10 cellular contexts compared by ENCODE assay signal in the genomic region with DNA sequence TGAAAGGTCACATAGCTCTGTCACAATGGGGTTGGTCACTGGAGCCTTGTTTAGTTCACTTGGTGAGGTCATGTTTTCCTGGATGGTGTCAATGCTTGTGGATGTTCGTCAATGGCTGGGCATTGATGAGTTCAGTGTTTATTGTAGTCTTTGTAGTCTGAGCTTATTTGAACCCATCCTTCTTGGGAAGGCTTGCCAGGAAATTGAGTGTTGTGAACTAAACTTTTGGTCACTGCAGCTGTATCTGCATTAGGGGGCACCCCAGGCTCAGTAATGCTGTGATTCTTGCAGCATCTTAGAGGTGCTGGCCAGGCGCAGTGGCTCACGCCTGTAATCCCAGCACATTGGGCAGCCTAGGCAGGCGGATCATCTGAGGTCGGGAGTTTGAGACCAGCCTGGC. TPM values are rescaled to one million over a fixed set of nuclear protein-coding genes. Genes with fewer than 3 reads are reported as not detected.
DNase-seq lines count a peak whose midpoint lies in the region; ATAC-seq and TF ChIP-seq lines count a peak whose summit lies in the region.
"Had no signal": no experiment of that assay in that cellular context is flagged by ENCODE, and none has a peak within 500 bp of the region (broad histone marks: within the 10 kb centered on the region; RNA-seq: fewer than 3 reads in every experiment).

No MANE protein-coding gene starts in this region.

- H3K36me3 ChIP-seq in PC-3 (ENCODE audit: low read depth, low read length) = no peaks in the 10 kb centered on the region
- H3K36me3 ChIP-seq in neural cell (ENCODE audit: insufficient read depth, low read length) = no peaks in the 10 kb centered on the region

- no peaks in the 10 kb centered on the region for H3K79me2 ChIP-seq in H9 (ENCODE audit: insufficient read depth, low read length)
- no peaks in the 10 kb centered on the region for H3K79me2 ChIP-seq in PC-3 (ENCODE audit: low read length)
- H3K79me2 ChIP-seq in neural cell (replicated peaks; ENCODE audit: insufficient read depth, low read length) = no peaks in the 10 kb centered on the region

- peaks cover 37% of the 10 kb centered on the region for H3K27me3 Mint-ChIP-seq in H9 (ENCODE audit: low read depth)
- no peaks in the 10 kb centered on the region for H3K27me3 Mint-ChIP-seq in activated T-helper 17 cell treated with anti-CD3 and anti-CD28 coated beads, Interleukin-2, amount 50 U/mL, for 72 hours
- no peaks in the 10 kb centered on the region for H3K27me3 Mint-ChIP-seq in activated CD4-positive, alpha-beta T cell treated with anti-CD3 and anti-CD28 coated beads, Interleukin-2, amount 10 ng/mL, durations not matched to agents 7 days and 5 days

- H2BK15ac ChIP-seq in H9 (ENCODE audit: low read depth, low read length) = no peak overlapping the region

- no TSS peak for BruUV-seq in PC-3 (replicated peaks; lab: Mats Ljungman, UMichigan)

- H4K20me1 ChIP-seq in H9 (ENCODE audit: control insufficient read depth, insufficient read depth, insufficient read length) (no peaks in the 10 kb centered on the region), PC-3 (ENCODE audit: low read length) (no peaks in the 10 kb centered on the region), neural cell (ENCODE audit: insufficient read depth) (no peaks in the 10 kb centered on the region)

- H3K23me2 ChIP-seq in H9 (ENCODE audit: insufficient read length, low read depth, low read length, poor library complexity, severe bottlenecking) = no peaks in the 10 kb centered on the region

- WGBS in H9 (ENCODE audit: extremely low coverage, insufficient read length, low lambda C conversion rate) = no CpG with 5 or more reads among the region's 5 CpGs

- H2AFZ ChIP-seq in H9 (ENCODE audit: low read length) (no peak overlapping the region), PC-3 (ENCODE audit: low read length) (no peak overlapping the region), neural cell (ENCODE audit: low read depth, low read length) (no peak overlapping the region)

- H3K9me2 ChIP-seq in PC-3 (replicated peaks; ENCODE audit: low read length) = no peaks in the 10 kb centered on the region
- no peaks in the 10 kb centered on the region for H3K9me2 ChIP-seq in neural cell (ENCODE audit: insufficient read depth, low read length)

- H2BK20ac ChIP-seq in H9 (ENCODE audit: low read depth, low read length, poor library complexity, severe bottlenecking) = no peak overlapping the region

- H4K91ac ChIP-seq in H9 (ENCODE audit: insufficient read length, low read depth, low read length) = no peak overlapping the region

- 0 out of 4 replicates have a peak, but pooled peaks cover 0 to 2% of the 10 kb centered on the region in 2 experiments for H3K4me1 Mint-ChIP-seq in H9
- no peaks in the 10 kb centered on the region for H3K4me1 Mint-ChIP-seq in activated T-helper 17 cell treated with anti-CD3 and anti-CD28 coated beads, Interleukin-2, amount 50 U/mL, for 72 hours
- no peaks in the 10 kb centered on the region for H3K4me1 Mint-ChIP-seq in activated CD4-positive, alpha-beta T cell treated with anti-CD3 and anti-CD28 coated beads, Interleukin-2, amount 10 ng/mL, durations not matched to agents 7 days and 5 days
- H3K4me1 Mint-ChIP-seq: immature natural killer cell had no signal

- H3T11ph ChIP-seq in H9 (ENCODE audit: low read length) = no peak overlapping the region

- H3K9me3 Mint-ChIP-seq in H9 = no peaks in the 10 kb centered on the region
- H3K9me3 Mint-ChIP-seq in activated T-helper 17 cell treated with anti-CD3 and anti-CD28 coated beads, Interleukin-2, amount 50 U/mL, for 72 hours = no peaks in the 10 kb centered on the region
- no peaks in the 10 kb centered on the region for H3K9me3 Mint-ChIP-seq in activated CD4-positive, alpha-beta T cell treated with anti-CD3 and anti-CD28 coated beads, Interleukin-2, amount 10 ng/mL, durations not matched to agents 7 days and 5 days
- H3K9me3 Mint-ChIP-seq: immature natural killer cell had no signal

- H3K9me3 ChIP-seq in H9 (ENCODE audit: control insufficient read depth, low read depth, low read length) (no peaks in the 10 kb centered on the region), PC-3 (ENCODE audit: low read length) (no peaks in the 10 kb centered on the region), neural cell (ENCODE audit: low read length) (no peaks in the 10 kb centered on the region)

- H2BK120ac ChIP-seq in H9 (ENCODE audit: low read depth, low read length, poor library complexity, severe bottlenecking) = no peak overlapping the region

- no peak overlapping the region for H3K18ac ChIP-seq in H9 (ENCODE audit: insufficient read length, low read depth, low read length)

- H3K4me3 Mint-ChIP-seq in H9 = no peak overlapping the region
- H3K4me3 Mint-ChIP-seq in activated T-helper 17 cell treated with anti-CD3 and anti-CD28 coated beads, Interleukin-2, amount 50 U/mL, for 72 hours = no peak overlapping the region
- H3K4me3 Mint-ChIP-seq in activated CD4-positive, alpha-beta T cell treated with anti-CD3 and anti-CD28 coated beads, Interleukin-2, amount 10 ng/mL, durations not matched to agents 7 days and 5 days = no peak overlapping the region
- H3K4me3 Mint-ChIP-seq: immature natural killer cell had no signal

- no peak for TF ChIP-seq EP300 in neural cell (conservative IDR thresholded peaks at IDR 0.05; ENCODE audit: poor library complexity, severe bottlenecking)

- no peak overlapping the region for H3K9ac ChIP-seq in H9 (ENCODE audit: extremely low read depth, insufficient read length, low read length)
- no peak overlapping the region for H3K9ac ChIP-seq in PC-3 (ENCODE audit: low read length)
- no peak overlapping the region for H3K9ac ChIP-seq in neural cell (ENCODE audit: low read length)

- H3K23ac ChIP-seq in H9 (ENCODE audit: insufficient read length, low read depth, low read length) = no peak overlapping the region

- H2BK5ac ChIP-seq in H9 (ENCODE audit: insufficient read length, low read length) = no peak overlapping the region

- H3K27ac Mint-ChIP-seq in H9 = no peak overlapping the region
- H3K27ac Mint-ChIP-seq in activated T-helper 17 cell treated with anti-CD3 and anti-CD28 coated beads, Interleukin-2, amount 50 U/mL, for 72 hours = no peak overlapping the region
- no peak overlapping the region for H3K27ac Mint-ChIP-seq in activated CD4-positive, alpha-beta T cell treated with anti-CD3 and anti-CD28 coated beads, Interleukin-2, amount 10 ng/mL, durations not matched to agents 7 days and 5 days

- no peak overlapping the region for H3K27ac ChIP-seq in H9 (ENCODE audit: insufficient read length, low read depth, low read length)
- H3K27ac ChIP-seq in PC-3 (ENCODE audit: low read length) = no peak overlapping the region
- no peak overlapping the region for H3K27ac ChIP-seq in neural cell (ENCODE audit: low read length)

- H3K4ac ChIP-seq in H9 (ENCODE audit: low read depth, low read length) = no peak overlapping the region

- H3K79me1 ChIP-seq in H9 (ENCODE audit: insufficient read depth, low read depth, low read length, poor library complexity, severe bottlenecking) = no peaks in the 10 kb centered on the region

- no peak overlapping the region for H3K14ac ChIP-seq in H9 (ENCODE audit: insufficient read depth, low read length)

- no peak overlapping the region for H2BK12ac ChIP-seq in H9 (ENCODE audit: insufficient read length, low read depth, low read length)

- no peaks in the 10 kb centered on the region for H3K36me3 Mint-ChIP-seq in H9 (ENCODE audit: insufficient read depth in 1 of 3, low read depth in 3 of 3)
- no peaks in the 10 kb centered on the region for H3K36me3 Mint-ChIP-seq in activated T-helper 17 cell treated with anti-CD3 and anti-CD28 coated beads, Interleukin-2, amount 50 U/mL, for 72 hours (ENCODE audit: low read depth)
- H3K36me3 Mint-ChIP-seq in activated CD4-positive, alpha-beta T cell treated with anti-CD3 and anti-CD28 coated beads, Interleukin-2, amount 10 ng/mL, durations not matched to agents 7 days and 5 days (ENCODE audit: low read depth) = no peaks in the 10 kb centered on the region
- H3K36me3 Mint-ChIP-seq: immature natural killer cell had no signal

- intact Hi-C loops in PC-3 (cut with micrococcal nuclease) = no loop called here

- no peak overlapping the region for H3K4me2 ChIP-seq in H9 (ENCODE audit: insufficient read depth, insufficient read length, low read length)
- no peak overlapping the region for H3K4me2 ChIP-seq in PC-3 (ENCODE audit: low read length)
- H3K4me2 ChIP-seq in neural cell (ENCODE audit: low read length) = no peak overlapping the region

- no peak overlapping the region for H4K5ac ChIP-seq in H9 (ENCODE audit: insufficient read length, low read depth, low read length)

- H2AK5ac ChIP-seq in H9 (ENCODE audit: insufficient read length, low read length) = no peak overlapping the region

- peak; percentile 29 for TF ChIP-seq RAD21 in neural cell (conservative IDR thresholded peaks at IDR 0.05)

- no peaks in the 10 kb centered on the region for H3K4me1 ChIP-seq in H9 (ENCODE audit: insufficient read depth, low read length)
- peaks cover 5% of the 10 kb centered on the region; the same call in 1 of the 2 replicates for H3K4me1 ChIP-seq in PC-3 (ENCODE audit: insufficient read depth, low read length)

- H4K8ac ChIP-seq in H9 (replicated peaks; ENCODE audit: insufficient read length, low read depth, low read length) = no peak overlapping the region

- no peak overlapping the region for H3K4me3 ChIP-seq in PC-3 (ENCODE audit: low read length)
- no peak overlapping the region for H3K4me3 ChIP-seq in epithelial cell of proximal tubule (ENCODE audit: low read depth, low read length)
- no peak overlapping the region for H3K4me3 ChIP-seq in neural cell (ENCODE audit: low read length)

- H3F3A ChIP-seq in PC-3 (ENCODE audit: low read length, unreplicated experiment) (no peaks in the 10 kb centered on the region), neural cell (ENCODE audit: insufficient read depth, low read length, poor library complexity, severe bottlenecking) (no peaks in the 10 kb centered on the region)

- TF ChIP-seq CTCF in H9 (conservative IDR thresholded peaks at IDR 0.05) = peak; percentile 77
- 0 out of 2 replicates have a peak, but pooled peaks have one; percentile 16 for TF ChIP-seq CTCF in PC-3 (conservative IDR thresholded peaks at IDR 0.05; ENCODE audit: low read depth, low read length)
- TF ChIP-seq CTCF in epithelial cell of proximal tubule (conservative IDR thresholded peaks at IDR 0.05; ENCODE audit: low read depth, low read length) = peak; percentile 30
- TF ChIP-seq CTCF in neural cell (IDR thresholded peaks at IDR 0.05; ENCODE audit: poor library complexity, severe bottlenecking) = no peak

- POLR2A ChIA-PET in PC-3 (lab: Charles Lee; ENCODE audit: unreplicated experiment) = no interaction called here
- POLR2A ChIA-PET in activated CD4-positive, alpha-beta T cell treated with anti-CD3 and anti-CD28 coated beads, Interleukin-2, amount 10 ng/mL, durations not matched to agents 7 days and 5 days (lab: Charles Lee) = no interaction called here

- DNase-seq in H9 = peak; percentile 73
- DNase-seq in PC-3 = no peak
- DNase-seq in epithelial cell of proximal tubule (ENCODE audit: low read depth) = no peak
- DNase-seq in activated CD4-positive, CD25-positive, alpha-beta regulatory T cell treated with anti-CD3 and anti-CD28 coated beads, Interleukin-2, amount 50 U/mL, for 72 hours = no peak
- DNase-seq in activated CD4-positive, alpha-beta T cell treated with anti-CD3 and anti-CD28 coated beads, Interleukin-2, amount 10 ng/mL, durations not matched to agents 7 days and 5 days = no peak
- DNase-seq: activated T-cell treated with anti-CD3 and anti-CD28 coated beads for 4 hours, immature natural killer cell had no signal

- ATAC-seq in PC-3 = no peak
- ATAC-seq in activated T-helper 17 cell treated with anti-CD3 and anti-CD28 coated beads, Interleukin-2, amount 50 U/mL, for 72 hours (replicated peaks) = no peak
- no peak for ATAC-seq in GM18861 (IDR thresholded peaks at IDR 0.05; ENCODE audit: unreplicated experiment)

- H3K56ac ChIP-seq in H9 (ENCODE audit: insufficient read length, low read depth, low read length) = no peak overlapping the region

- H3K27me3 ChIP-seq in H9 (ENCODE audit: insufficient read depth, low read length) = no peaks in the 10 kb centered on the region
- no peaks in the 10 kb centered on the region for H3K27me3 ChIP-seq in PC-3 (ENCODE audit: low read length)
- no peaks in the 10 kb centered on the region for H3K27me3 ChIP-seq in neural cell (ENCODE audit: insufficient read depth, low read depth, low read length)

- CTCF ChIA-PET in PC-3 (lab: Charles Lee) = no interaction called here
- CTCF ChIA-PET in activated CD4-positive, alpha-beta T cell treated with anti-CD3 and anti-CD28 coated beads, Interleukin-2, amount 10 ng/mL, durations not matched to agents 7 days and 5 days (lab: Charles Lee) = no interaction called here

RNA-seq across cellular contexts. Expression of a gene that starts 22.0 kb away (rescaled TPM):
- total RNA-seq in H9 (2021) = 9.2 and 12.2 TPM in 2 replicates
- total RNA-seq in PC-3 (2014; rRNA removed) = 7.3 and 11.9 TPM in 2 replicates
- total RNA-seq in epithelial cell of proximal tubule = 5.4 and 11.5 TPM in 2 replicates
- 1.8 and 4.3 TPM in 2 replicates for polyA plus RNA-seq in neural cell
- 6.0 and 7.3 TPM in 2 replicates for polyA minus RNA-seq in neural cell
- 10 to 100 TPM; 13.9 to 16.7 TPM for total RNA-seq in activated T-helper 17 cell treated with anti-CD3 and anti-CD28 coated beads, Interleukin-2, amount 50 U/mL, for 72 hours
- total RNA-seq in activated CD4-positive, alpha-beta T cell treated with anti-CD3 and anti-CD28 coated beads, Interleukin-2, amount 10 ng/mL, durations not matched to agents 7 days and 5 days = 10 to 100 TPM; 15.3 to 19.7 TPM

RNA-seq across cellular contexts. Expression of a gene that starts 22.6 kb away (rescaled TPM):
- total RNA-seq in H9 (2021) (57.8 and 59.9 TPM in 2 replicates), PC-3 (2014; rRNA removed) (18.3 and 23.2 TPM in 2 replicates), epithelial cell of proximal tubule (9.5 and 16.5 TPM in 2 replicates)
- 34.9 and 48.5 TPM in 2 replicates for polyA plus RNA-seq in neural cell
- 8.6 and 10.0 TPM in 2 replicates for polyA minus RNA-seq in neural cell
- total RNA-seq in activated T-helper 17 cell treated with anti-CD3 and anti-CD28 coated beads, Interleukin-2, amount 50 U/mL, for 72 hours = 10 to 100 TPM; 12.9 to 32.1 TPM
- 10 to 100 TPM; 55.1 to 64.2 TPM for total RNA-seq in activated CD4-positive, alpha-beta T cell treated with anti-CD3 and anti-CD28 coated beads, Interleukin-2, amount 10 ng/mL, durations not matched to agents 7 days and 5 days

RNA-seq across cellular contexts. Expression of a gene that starts 39.8 kb away (rescaled TPM):
- total RNA-seq in H9 (2021) (0.17 and 0.46 TPM in 2 replicates), PC-3 (2014; rRNA removed) (0.75 and 1.1 TPM in 2 replicates), epithelial cell of proximal tubule (0.29 TPM in 1 of 2 replicates, not detected in the other)
- polyA plus RNA-seq in neural cell = 1.6 and 2.8 TPM in 2 replicates
- 0.69 and 1.2 TPM in 2 replicates for polyA minus RNA-seq in neural cell
- under 1 TPM; 0.06 to 0.40 TPM for total RNA-seq in activated T-helper 17 cell treated with anti-CD3 and anti-CD28 coated beads, Interleukin-2, amount 50 U/mL, for 72 hours
- under 1 TPM in 1 of 2 experiments, not detected in 1; 0.17 TPM for total RNA-seq in activated CD4-positive, alpha-beta T cell treated with anti-CD3 and anti-CD28 coated beads, Interleukin-2, amount 10 ng/mL, durations not matched to agents 7 days and 5 days

RNA-seq across cellular contexts. Expression of a gene that starts 44.6 kb away (rescaled TPM):
- total RNA-seq in H9 (2021) (0.61 TPM in 2 replicates), PC-3 (2014; rRNA removed) (not detected in 2 replicates), epithelial cell of proximal tubule (0.12 TPM in 1 of 2 replicates, not detected in the other)
- polyA plus RNA-seq in neural cell = not detected in 2 replicates
- polyA minus RNA-seq in neural cell = not detected in 2 replicates
- total RNA-seq in activated T-helper 17 cell treated with anti-CD3 and anti-CD28 coated beads, Interleukin-2, amount 50 U/mL, for 72 hours = not detected
- total RNA-seq in activated CD4-positive, alpha-beta T cell treated with anti-CD3 and anti-CD28 coated beads, Interleukin-2, amount 10 ng/mL, durations not matched to agents 7 days and 5 days = not detected
- polyA plus RNA-seq: immature natural killer cell had no signal

RNA-seq across cellular contexts. Expression of a gene that starts 50.5 kb away (rescaled TPM):
- 44.7 and 46.8 TPM in 2 replicates for total RNA-seq in H9 (2021)
- 12.1 and 21.8 TPM in 2 replicates for total RNA-seq in PC-3 (2014; rRNA removed)
- total RNA-seq in epithelial cell of proximal tubule = 12.6 and 15.0 TPM in 2 replicates
- 11.6 and 23.1 TPM in 2 replicates for polyA plus RNA-seq in neural cell
- polyA minus RNA-seq in neural cell = 23.8 and 35.8 TPM in 2 replicates
- total RNA-seq in activated T-helper 17 cell treated with anti-CD3 and anti-CD28 coated beads, Interleukin-2, amount 50 U/mL, for 72 hours = 10 to 100 TPM; 21.8 to 26.6 TPM
- 10 to 100 TPM; 19.5 to 19.6 TPM for total RNA-seq in activated CD4-positive, alpha-beta T cell treated with anti-CD3 and anti-CD28 coated beads, Interleukin-2, amount 10 ng/mL, durations not matched to agents 7 days and 5 days
